In the genomic region with DNA sequence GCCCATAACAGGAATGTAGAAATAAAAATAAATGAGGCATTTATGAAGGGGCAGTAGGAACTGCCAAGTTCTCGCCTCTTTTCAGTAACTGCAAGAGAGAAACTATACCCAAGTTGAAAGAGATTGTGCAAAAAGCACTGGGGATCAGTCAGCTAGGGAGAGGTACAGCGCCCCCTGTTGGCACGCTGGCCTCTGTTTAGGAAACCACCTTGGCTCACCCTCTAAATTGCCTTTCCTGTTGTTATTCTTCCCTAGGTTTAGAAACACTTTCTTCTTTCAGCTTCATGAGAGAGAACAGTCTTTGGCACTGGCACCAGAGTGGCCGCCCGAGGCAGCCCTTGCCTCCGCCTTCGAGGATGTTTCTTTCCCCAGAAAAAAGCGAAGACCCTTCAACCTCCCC, we compare ENCODE assay signal across 7 cellular contexts.
A peak's percentile ranks its signal among the peaks of the same experiment; 100 is the strongest.
DNase-seq lines count a peak whose midpoint lies in the region; ATAC-seq, FAIRE-seq and TF ChIP-seq lines count a peak whose summit lies in the region.

No MANE protein-coding gene starts in this region.

- H3K27me3 Mint-ChIP-seq in endothelial cell (ENCODE audit: unreplicated experiment): no peaks in the 10 kb centered on the region
- H3K27me3 Mint-ChIP-seq in stimulated activated naive CD8-positive, alpha-beta T cell treated with anti-CD3 and anti-CD28 coated beads, Interleukin-15, amount 100 ng/mL, for 72 hours: no peaks in the 10 kb centered on the region

- H3K4me3 Mint-ChIP-seq in endothelial cell (ENCODE audit: unreplicated experiment): no peak overlapping the region
- H3K4me3 Mint-ChIP-seq in stimulated activated naive CD8-positive, alpha-beta T cell treated with anti-CD3 and anti-CD28 coated beads, Interleukin-15, amount 100 ng/mL, for 72 hours: no peak overlapping the region

- no peak for DNase-seq in GM18507 (ENCODE audit: extremely low spot score, insufficient read length, low read depth)
- peak; percentile 31 for DNase-seq in NCI-H2107 (lab: John Stamatoyannopoulos, UW)
- DNase-seq in activated CD4-positive, alpha-beta T cell treated with anti-CD3 and anti-CD28 coated beads, Interleukin-2, amount 50 U/mL, for 24 hours (ENCODE audit: low read depth in 1 of 2, low spot score in 1 of 2): peak; percentile 35 to 44
- peak; percentile 64 for DNase-seq in endothelial cell (ENCODE audit: low spot score)
- DNase-seq in myocyte (ENCODE audit: low read depth): peak; percentile 55
- DNase-seq in stimulated activated naive CD8-positive, alpha-beta T cell treated with anti-CD3 and anti-CD28 coated beads, Interleukin-15, amount 100 ng/mL, for 72 hours: peak; percentile 35 to 36
- no peak for DNase-seq in SHP77 treated with DMSO at 0.1 percent for 48 hours (lab: John Stamatoyannopoulos, UW)

- H3K4me1 Mint-ChIP-seq in endothelial cell (ENCODE audit: unreplicated experiment): peaks cover 8% of the 10 kb centered on the region
- H3K4me1 Mint-ChIP-seq in stimulated activated naive CD8-positive, alpha-beta T cell treated with anti-CD3 and anti-CD28 coated beads, Interleukin-15, amount 100 ng/mL, for 72 hours: peaks cover 5% of the 10 kb centered on the region

- no peaks in the 10 kb centered on the region for H3K36me3 Mint-ChIP-seq in endothelial cell (ENCODE audit: low read depth, unreplicated experiment)

- no peaks in the 10 kb centered on the region for H3K9me3 Mint-ChIP-seq in endothelial cell (ENCODE audit: unreplicated experiment)
- H3K9me3 Mint-ChIP-seq in stimulated activated naive CD8-positive, alpha-beta T cell treated with anti-CD3 and anti-CD28 coated beads, Interleukin-15, amount 100 ng/mL, for 72 hours: no peaks in the 10 kb centered on the region

- ATAC-seq in stimulated activated naive CD8-positive, alpha-beta T cell treated with anti-CD3 and anti-CD28 coated beads, Interleukin-15, amount 100 ng/mL, for 72 hours: no peak

- peak; percentile 72 for TF ChIP-seq CTCF in endothelial cell (IDR thresholded peaks at IDR 0.05; ENCODE audit: unreplicated experiment)

- no peak overlapping the region for H3K27ac Mint-ChIP-seq in endothelial cell (ENCODE audit: unreplicated experiment)
- H3K27ac Mint-ChIP-seq in stimulated activated naive CD8-positive, alpha-beta T cell treated with anti-CD3 and anti-CD28 coated beads, Interleukin-15, amount 100 ng/mL, for 72 hours: no peak overlapping the region

- FAIRE-seq in GM18507 (lab: Jason Lieb, UNC): peak; percentile 72

Comparison
In these comparisons a context has a peak if more than half of its experiments do, and no peak if none do; other contexts are left out.
1. DNase-seq: peak in NCI-H2107 (single experiment), activated CD4-positive, alpha-beta T cell treated with anti-CD3 and anti-CD28 coated beads, Interleukin-2, amount 50 U/mL, for 24 hours (2 of 2), endothelial cell (single experiment), myocyte (single experiment) and stimulated activated naive CD8-positive, alpha-beta T cell treated with anti-CD3 and anti-CD28 coated beads, Interleukin-15, amount 100 ng/mL, for 72 hours (2 of 2); none in GM18507 (single experiment) and SHP77 treated with DMSO at 0.1 percent for 48 hours (single experiment).